ENCODE assay signal across 22 cellular contexts in genomic region chr10:133103311-133103910, GRCh38. TPM values are rescaled to one million over a fixed set of nuclear protein-coding genes. Genes with fewer than 3 reads are reported as not detected.
DNase-seq lines count a peak whose midpoint lies in the region; ATAC-seq, FAIRE-seq and TF ChIP-seq lines count a peak whose summit lies in the region.
"Had no signal": no experiment of that assay in that cellular context is flagged by ENCODE, and none has a peak within 500 bp of the region (broad histone marks: within the 10 kb centered on the region; RNA-seq: fewer than 3 reads in every experiment).

No MANE protein-coding gene starts in this region.

- WGBS in endodermal cell (ENCODE audit: insufficient coverage in 1 of 2, insufficient read length in 1 of 2), 2 experiments, result 87 to 89% methylated on average over 21 to 24 of the region's 24 CpGs

- no peak overlapping the region for H2AFZ ChIP-seq in neural cell (ENCODE audit: low read depth, low read length)

- peaks cover 17% of the 10 kb centered on the region for H3K9me3 Mint-ChIP-seq in endodermal cell

- peaks cover 0 to 49% (median 13%) of the 10 kb centered on the region in 11 experiments; a peak in 12 of 22 replicates for H4K20me1 ChIP-seq in BLaER1 treated with 17β-estradiol and CSF1 and Interleukin-3, amounts not matched to agents 10 nM and 100 nM
- no peaks in the 10 kb centered on the region for H4K20me1 ChIP-seq in neural cell (ENCODE audit: insufficient read depth)

- H3K4me1 ChIP-seq in BLaER1 treated with 17β-estradiol and CSF1 and Interleukin-3, amounts not matched to agents 10 nM and 100 nM, result peaks cover 13 to 59% (median 43%) of the 10 kb centered on the region in 10 experiments; a peak in 19 of 20 replicates
- H3K4me1 ChIP-seq in endodermal cell (ENCODE audit: control insufficient read depth, insufficient read depth, low read length), result no peaks in the 10 kb centered on the region
- H3K4me1 ChIP-seq: A549, BE2C, Caco-2 had no signal

- H3K9me2 ChIP-seq in neural cell (ENCODE audit: insufficient read depth, low read length), result no peaks in the 10 kb centered on the region

- no peak for ATAC-seq in GM21360 (IDR thresholded peaks at IDR 0.05; ENCODE audit: unreplicated experiment)
- ATAC-seq: A549; CD8-positive, alpha-beta T cell; HCT116 had no signal

- no peak for TF ChIP-seq EP300 in neural cell (conservative IDR thresholded peaks at IDR 0.05; ENCODE audit: poor library complexity, severe bottlenecking)

- TF ChIP-seq CTCF in endodermal cell (conservative IDR thresholded peaks at IDR 0.05) (no peak), neural cell (IDR thresholded peaks at IDR 0.05; ENCODE audit: poor library complexity, severe bottlenecking) (no peak)

- H3K79me2 ChIP-seq in neural cell (replicated peaks; ENCODE audit: insufficient read depth, low read length), result no peaks in the 10 kb centered on the region

- no peak for TF ChIP-seq POLR2A in H54 (IDR thresholded peaks at IDR 0.05; ENCODE audit: low read depth, low read length)

- no peaks in the 10 kb centered on the region for H3K4me1 Mint-ChIP-seq in endodermal cell

- H3K9ac ChIP-seq in BLaER1 treated with 17β-estradiol and CSF1 and Interleukin-3, amounts not matched to agents 10 nM and 100 nM, result peak overlapping the region in 3 of 11 experiments; percentile 16 to 50 (median 19); a peak in 2 of 22 replicates
- H3K9ac ChIP-seq in endodermal cell (ENCODE audit: extremely low read depth, low read length, poor library complexity, severe bottlenecking), result no peak overlapping the region
- H3K9ac ChIP-seq in neural cell (ENCODE audit: low read length), result peak overlapping the region; percentile 72

- DNase-seq in endodermal cell (no peak), NCI-H2227 treated with DMSO at 0.1 percent for 48 hours (lab: John Stamatoyannopoulos, UW) (no peak), H54 (ENCODE audit: insufficient read length, low spot score) (no peak), NCI-H1417 (lab: John Stamatoyannopoulos, UW) (no peak)
- DNase-seq: 8988T; ACHN; AML-193; BE2C; Caco-2; CD4-positive, CD25-positive, alpha-beta regulatory T cell; CD8-positive, alpha-beta T cell; DND-41; GOT3; H9 had no signal

- no peak for FAIRE-seq in H54 (lab: Jason Lieb, UNC)
- FAIRE-seq: A549, G401.6, GM12892 had no signal

- no peak for TF ChIP-seq RAD21 in neural cell (conservative IDR thresholded peaks at IDR 0.05)

- H3K27me3 ChIP-seq in BLaER1 treated with 17β-estradiol and CSF1 and Interleukin-3, amounts not matched to agents 10 nM and 100 nM, result peaks cover 0 to 32% (median 7%) of the 10 kb centered on the region in 11 experiments; a peak in 11 of 22 replicates
- no peaks in the 10 kb centered on the region for H3K27me3 ChIP-seq in endodermal cell (ENCODE audit: control insufficient read depth, insufficient read depth, low read length, poor library complexity, severe bottlenecking)
- H3K27me3 ChIP-seq in neural cell (ENCODE audit: insufficient read depth, low read depth, low read length), result no peaks in the 10 kb centered on the region
- H3K27me3 ChIP-seq: BE2C had no signal

- H3K4me3 ChIP-seq in BLaER1 treated with 17β-estradiol and CSF1 and Interleukin-3, amounts not matched to agents 10 nM and 100 nM, result no peak overlapping the region
- H3K4me3 ChIP-seq in endodermal cell (ENCODE audit: low read length), result no peak overlapping the region
- peak overlapping the region; percentile 45 for H3K4me3 ChIP-seq in neural cell (ENCODE audit: low read length)
- H3K4me3 ChIP-seq: A549 had no signal

- H3K36me3 Mint-ChIP-seq in endodermal cell (ENCODE audit: low read depth), result no peaks in the 10 kb centered on the region
- H3K36me3 Mint-ChIP-seq: CD4-positive, CD25-positive, alpha-beta regulatory T cell; CD8-positive, alpha-beta T cell had no signal

- no peaks in the 10 kb centered on the region for H3F3A ChIP-seq in neural cell (ENCODE audit: insufficient read depth, low read length, poor library complexity, severe bottlenecking)

- peak overlapping the region in 9 of 11 experiments; percentile 61 to 96 (median 88); a peak in 18 of 22 replicates for H3K4me2 ChIP-seq in BLaER1 treated with 17β-estradiol and CSF1 and Interleukin-3, amounts not matched to agents 10 nM and 100 nM
- H3K4me2 ChIP-seq in neural cell (ENCODE audit: low read length), result peak overlapping the region; percentile 51
- H3K4me2 ChIP-seq: A549 had no signal

- peaks cover 3% of the 10 kb centered on the region for H3K27me3 Mint-ChIP-seq in endodermal cell (ENCODE audit: insufficient read depth)
- H3K27me3 Mint-ChIP-seq: CD4-positive, CD25-positive, alpha-beta regulatory T cell had no signal

- H3K9me3 ChIP-seq in BLaER1 treated with 17β-estradiol and CSF1 and Interleukin-3, amounts not matched to agents 10 nM and 100 nM (replicated peaks in 1 of 11), result peaks cover 21 to 25% (median 23%) of the 10 kb centered on the region in 11 experiments
- H3K9me3 ChIP-seq in endodermal cell (ENCODE audit: control insufficient read depth, low read length) (peaks cover 21% of the 10 kb centered on the region), neural cell (ENCODE audit: low read length) (peaks cover 15% of the 10 kb centered on the region)

- no peaks in the 10 kb centered on the region; a peak in 1 of 22 replicates for H3K36me3 ChIP-seq in BLaER1 treated with 17β-estradiol and CSF1 and Interleukin-3, amounts not matched to agents 10 nM and 100 nM
- H3K36me3 ChIP-seq in endodermal cell (ENCODE audit: control insufficient read depth, insufficient read depth, low read length) (no peaks in the 10 kb centered on the region), neural cell (ENCODE audit: insufficient read depth, low read length) (no peaks in the 10 kb centered on the region)
- H3K36me3 ChIP-seq: BE2C had no signal

- no peak overlapping the region for H3K27ac ChIP-seq in BLaER1 treated with 17β-estradiol and CSF1 and Interleukin-3, amounts not matched to agents 10 nM and 100 nM
- H3K27ac ChIP-seq in endodermal cell (ENCODE audit: low read depth, low read length), result peak overlapping the region; percentile 49
- peak overlapping the region; percentile 92 for H3K27ac ChIP-seq in neural cell (ENCODE audit: low read length)
- H3K27ac ChIP-seq: A549, C4-2B had no signal

- H3K27ac Mint-ChIP-seq in endodermal cell, result no peak overlapping the region
- H3K27ac Mint-ChIP-seq: CD4-positive, CD25-positive, alpha-beta regulatory T cell; CD8-positive, alpha-beta T cell; H9 had no signal

- H3K4me3 Mint-ChIP-seq in endodermal cell, result no peak overlapping the region
- H3K4me3 Mint-ChIP-seq: CD4-positive, CD25-positive, alpha-beta regulatory T cell; CD8-positive, alpha-beta T cell; H9 had no signal

TF ChIP-seq in neural cell, 6 proteins besides CTCF, POLR2A, EP300 and RAD21:
- TF ChIP-seq MXI1 (conservative IDR thresholded peaks at IDR 0.05; ENCODE audit: poor library complexity, severe bottlenecking), result no peak
- no peak for TF ChIP-seq REST (IDR thresholded peaks at IDR 0.05; ENCODE audit: borderline replicate concordance)
- TF ChIP-seq EZH2 (IDR thresholded peaks at IDR 0.05; ENCODE audit: borderline replicate concordance, insufficient read depth, low read length, poor library complexity, severe bottlenecking), result no peak
- no peak for TF ChIP-seq SMC3 (conservative IDR thresholded peaks at IDR 0.05; ENCODE audit: poor library complexity)
- no peak for TF ChIP-seq TAF1 (IDR thresholded peaks at IDR 0.05; ENCODE audit: low read depth)
- no peak for TF ChIP-seq POLR2AphosphoS5 (IDR thresholded peaks at IDR 0.05)

RNA-seq across cellular contexts. Expression of gene ADGRA1, which starts 15.7 kb away (rescaled TPM):
- 1 to 10 TPM in 1 of 2 donors, under 1 TPM in 1; 0.24 to 1.0 TPM for total RNA-seq in endodermal cell
- polyA plus RNA-seq in endodermal cell (2013, experiment 1 of 2), result 5.6 TPM
- polyA plus RNA-seq in endodermal cell (2013, experiment 2 of 2), result 6.9 TPM
- 2.2 and 4.5 TPM in 2 replicates for polyA plus RNA-seq in neural cell
- 5.8 and 6.7 TPM in 2 replicates for polyA minus RNA-seq in neural cell
- total RNA-seq: Caco-2; CD4-positive, CD25-positive, alpha-beta regulatory T cell; CD8-positive, alpha-beta T cell had no signal
- polyA plus RNA-seq: A549; CD4-positive, CD25-positive, alpha-beta regulatory T cell had no signal

RNA-seq across cellular contexts. Expression of gene KNDC1, which starts 56.6 kb away (rescaled TPM):
- total RNA-seq in endodermal cell, result 1 to 10 TPM; 6.5 to 9.6 TPM
- 7.3 TPM for polyA plus RNA-seq in endodermal cell (2013, experiment 1 of 2)
- 4.6 TPM for polyA plus RNA-seq in endodermal cell (2013, experiment 2 of 2)
- 4.3 and 11.8 TPM in 2 replicates for polyA plus RNA-seq in neural cell
- 9.0 and 11.7 TPM in 2 replicates for polyA minus RNA-seq in neural cell
- total RNA-seq: CD8-positive, alpha-beta T cell had no signal
- polyA plus RNA-seq: CD4-positive, CD25-positive, alpha-beta regulatory T cell had no signal

Comparison
In these comparisons a context has a peak if more than half of its experiments do, and no peak if none do; other contexts are left out.
1. H3K27ac ChIP-seq: peak in endodermal cell (single experiment) and neural cell (single experiment); none in BLaER1 treated with 17β-estradiol and CSF1 and Interleukin-3, amounts not matched to agents 10 nM and 100 nM (0 of 11).